Comparison of ENCODE assay signal across 20 cellular contexts in the genomic region with DNA sequence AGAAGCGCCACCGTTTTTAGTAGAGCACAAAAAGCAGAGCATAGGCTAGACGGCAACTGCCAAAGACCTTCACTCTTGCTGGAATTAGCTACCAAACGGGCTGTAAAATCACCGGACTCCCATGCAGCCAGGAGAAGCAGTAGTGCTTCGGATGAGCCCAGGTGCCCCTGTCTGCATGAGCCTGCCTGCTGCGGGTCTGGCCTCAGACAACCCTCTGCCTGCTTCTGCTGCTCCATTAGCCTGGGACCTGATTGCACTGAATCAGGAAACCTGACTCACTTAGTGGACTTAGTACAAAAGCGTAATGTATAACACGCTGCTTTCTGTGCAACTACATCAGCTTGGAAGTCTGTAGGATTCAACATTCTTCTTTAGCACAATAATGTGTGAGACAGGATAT.
A peak's percentile ranks its signal among the peaks of the same experiment; 100 is the strongest.
DNase-seq lines count a peak whose midpoint lies in the region; ATAC-seq and TF ChIP-seq lines count a peak whose summit lies in the region.
"Had no signal": no experiment of that assay in that cellular context is flagged by ENCODE, and none has a peak within 500 bp of the region (broad histone marks: within the 10 kb centered on the region; RNA-seq: fewer than 3 reads in every experiment).

No MANE protein-coding gene starts in this region.

- H3K27ac ChIP-seq in dorsolateral prefrontal cortex (peak overlapping the region in 32 of 59 donors; percentile 4 to 84 (median 36)), iPS-20b (ENCODE audit: low read length) (no peak overlapping the region), aorta (ENCODE audit: low read depth in 1 of 2, low read length in 2 of 2) (peak overlapping the region in 1 of 2 donors; percentile 94)
- H3K27ac ChIP-seq: 22Rv1, BLaER1, HL-60, PC-9, SK-N-MC had no signal

- no peaks in the 10 kb centered on the region for H3K36me3 ChIP-seq in iPS-20b (ENCODE audit: insufficient read depth, low read depth, low read length)
- H3K36me3 ChIP-seq in aorta (ENCODE audit: control insufficient read depth in 1 of 2, insufficient read depth in 2 of 2, low read length in 1 of 2): no peaks in the 10 kb centered on the region
- H3K36me3 ChIP-seq: BLaER1 had no signal

- no peak overlapping the region for H3K4me3 Mint-ChIP-seq in activated CD4-positive, alpha-beta T cell treated with anti-CD3 and anti-CD28 coated beads for 36 hours

- peak overlapping the region in 41 of 59 donors; percentile 6 to 54 (median 34) for H3K4me3 ChIP-seq in dorsolateral prefrontal cortex
- no peak overlapping the region for H3K4me3 ChIP-seq in iPS-20b (ENCODE audit: low read length)
- peak overlapping the region; percentile 82 to 97 for H3K4me3 ChIP-seq in aorta (ENCODE audit: low read length in 2 of 2)
- H3K4me3 ChIP-seq: BLaER1, GM12878, PC-9, SK-N-MC had no signal

- peaks cover 10% of the 10 kb centered on the region for H3K36me3 Mint-ChIP-seq in activated CD4-positive, alpha-beta T cell treated with anti-CD3 and anti-CD28 coated beads for 36 hours (ENCODE audit: low read depth)

- intact Hi-C loops in activated CD4-positive, alpha-beta T cell treated with anti-CD3 and anti-CD28 coated beads for 36 hours (cut with DNase I, micrococcal nuclease): no loop called here
- intact Hi-C loops in dorsolateral prefrontal cortex (cut with DNase I): no loop called here
- intact Hi-C loops in aorta (cut with DNase I): loop anchor here in 1 of 2 donors (5.0 kb wide), 1 partner anchor 109 kb away; no protein-coding TSS in a partner anchor

- ATAC-seq in activated CD4-positive, alpha-beta T cell treated with anti-CD3 and anti-CD28 coated beads for 36 hours: no peak
- ATAC-seq in aorta (ENCODE audit: low FRiP score): peak; percentile 20
- no peak for ATAC-seq in HG03159 (IDR thresholded peaks at IDR 0.05; ENCODE audit: unreplicated experiment)
- ATAC-seq: GM12878 had no signal

- peak overlapping the region; percentile 0; the same call in 1 of the 2 replicates for H3K9ac ChIP-seq in iPS-20b (ENCODE audit: low read depth, low read length)
- H3K9ac ChIP-seq: BLaER1 had no signal

- H3K9me3 ChIP-seq in iPS-20b (ENCODE audit: insufficient read depth, low read depth, low read length) (no peaks in the 10 kb centered on the region), aorta (ENCODE audit: control insufficient read depth, low read length) (no peaks in the 10 kb centered on the region)
- H3K9me3 ChIP-seq: BLaER1 had no signal

- peak overlapping the region; percentile 18 for H3K27ac Mint-ChIP-seq in activated CD4-positive, alpha-beta T cell treated with anti-CD3 and anti-CD28 coated beads for 36 hours

- no peaks in the 10 kb centered on the region for H3K9me3 Mint-ChIP-seq in activated CD4-positive, alpha-beta T cell treated with anti-CD3 and anti-CD28 coated beads for 36 hours (ENCODE audit: low read depth)

- H3K27me3 ChIP-seq in dorsolateral prefrontal cortex (no peaks in the 10 kb centered on the region), iPS-20b (ENCODE audit: insufficient read depth, low read length) (no peaks in the 10 kb centered on the region), aorta (ENCODE audit: control insufficient read depth in 1 of 2, insufficient read depth in 2 of 2, low read length in 1 of 2) (no peaks in the 10 kb centered on the region)
- H3K27me3 ChIP-seq: BLaER1 had no signal

- DNase-seq in activated CD4-positive, alpha-beta T cell treated with anti-CD3 and anti-CD28 coated beads for 36 hours: no peak
- no peak for DNase-seq in activated CD4-positive, alpha-beta T cell treated with anti-CD3 and anti-CD28 coated beads, Interleukin-2, amount 50 U/mL, for 48 hours
- no peak for DNase-seq in dorsolateral prefrontal cortex
- no peak for DNase-seq in aorta
- no peak for DNase-seq in NCI-H2107 treated with DMSO at 0.1 percent for 48 hours (lab: John Stamatoyannopoulos, UW; ENCODE audit: unreplicated experiment)
- DNase-seq in EL: no peak
- DNase-seq: DMS153, GOT3, KG1, NCI-H1048, NCI-H2107, NCI-H748 treated with DMSO at 0.1 percent for 48 hours, PC-9 had no signal

- H3K4me1 ChIP-seq in iPS-20b (ENCODE audit: insufficient read depth, low read length) (peaks cover 46% of the 10 kb centered on the region), aorta (ENCODE audit: control insufficient read depth in 1 of 2, insufficient read depth in 2 of 2, low read length in 2 of 2) (peaks cover 2 to 5% of the 10 kb centered on the region in 2 donors)
- H3K4me1 ChIP-seq: BLaER1 had no signal

- peaks cover 30% of the 10 kb centered on the region for H3K4me1 Mint-ChIP-seq in activated CD4-positive, alpha-beta T cell treated with anti-CD3 and anti-CD28 coated beads for 36 hours

- CTCF ChIA-PET in activated CD4-positive, alpha-beta T cell treated with anti-CD3 and anti-CD28 coated beads for 36 hours (lab: Charles Lee): interaction anchor here (1.3 kb wide), 1 partner anchor 110 kb away, joined by 3 read pairs; no protein-coding TSS in a partner anchor

- H3K27me3 Mint-ChIP-seq in activated CD4-positive, alpha-beta T cell treated with anti-CD3 and anti-CD28 coated beads for 36 hours: no peaks in the 10 kb centered on the region

- TF ChIP-seq CTCF in dorsolateral prefrontal cortex (IDR thresholded peaks at IDR 0.05 in 54 of 56, conservative IDR thresholded peaks at IDR 0.05 in 2 of 56; ENCODE audit: low read depth in 1 of 56, partially characterized antibody in 56 of 56): no peak

- POLR2A ChIA-PET in activated CD4-positive, alpha-beta T cell treated with anti-CD3 and anti-CD28 coated beads for 36 hours (lab: Charles Lee): no interaction called here

- WGBS in aorta, 2 donors: 7 to 13% methylated on average over 9 of the region's 9 CpGs
